35 cellular contexts compared by ENCODE assay signal in the genomic region with DNA sequence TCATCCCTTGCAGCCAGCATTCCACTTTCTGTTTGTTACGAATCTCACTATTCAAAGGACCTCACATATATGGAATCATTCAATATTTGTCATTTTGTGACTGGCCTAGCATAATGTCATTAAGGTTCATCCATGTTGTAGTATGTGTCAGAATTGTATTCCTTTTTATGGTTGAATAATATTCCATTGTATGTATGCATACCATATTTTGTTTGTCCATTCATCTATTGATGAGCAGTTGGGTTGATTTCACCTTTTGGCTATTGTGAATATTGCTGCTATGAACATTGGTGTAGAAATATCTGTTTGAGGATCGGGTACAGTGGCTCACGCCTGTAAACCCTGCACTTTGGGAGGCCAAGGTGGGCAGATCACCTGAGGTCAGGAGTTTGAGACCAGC.
"Had no signal": no experiment of that assay in that cellular context is flagged by ENCODE, and none has a peak within 500 bp of the region (broad histone marks: within the 10 kb centered on the region; RNA-seq: fewer than 3 reads in every experiment).

No MANE protein-coding gene starts in this region.

- FAIRE-seq: astrocyte, bronchial epithelial cell, TTC549 had no signal

- H3K9me3 ChIP-seq: adrenal gland, body of pancreas had no signal

- H3K36me3 ChIP-seq: adrenal gland, brain microvascular endothelial cell, cardiac muscle cell had no signal

- H3K27me3 ChIP-seq: adrenal gland, body of pancreas, brain microvascular endothelial cell, cardiac muscle cell had no signal

- ATAC-seq: activated CD8-positive, alpha-beta T cell treated with anti-CD3 and anti-CD28 coated beads for 36 hours; activated naive CD4-positive, alpha-beta T cell treated with anti-CD3 and anti-CD28 coated beads, Interleukin-2, amount 50 U/mL, for 72 hours; activated T-cell treated with anti-CD3 and anti-CD28 coated beads, Interleukin-2, amount 50 U/mL, for 4 hours; activated T-cell treated with anti-CD3 and anti-CD28 coated beads, Interleukin-2, amount 50 U/mL, for 72 hours; activated T-helper 17 cell treated with anti-CD3 and anti-CD28 coated beads, Interleukin-2, amount 50 U/mL, for 72 hours; body of pancreas had no signal

- DNase-seq: activated B cell treated with CpG ODN at 0.5 μM for 24 hours; activated CD4-positive, alpha-beta memory T cell treated with anti-CD3 and anti-CD28 coated beads for 36 hours; activated CD4-positive, alpha-beta T cell treated with anti-CD3 and anti-CD28 coated beads for 4 hours; activated CD4-positive, alpha-beta T cell treated with anti-CD3 and anti-CD28 coated beads, Interleukin-2, amount 10 ng/mL, durations not matched to agents 24 days and 14 days; activated CD4-positive, alpha-beta T cell treated with anti-CD3 and anti-CD28 coated beads, Interleukin-2, amount 50 U/mL, for 1 hour; activated CD4-positive, alpha-beta T cell treated with anti-CD3 and anti-CD28 coated beads, Interleukin-2, amount 50 U/mL, for 4 hours; activated CD4-positive, CD25-positive, alpha-beta regulatory T cell treated with anti-CD3 and anti-CD28 coated beads, Interleukin-2, amount 50 U/mL, for 72 hours; activated CD8-positive, alpha-beta memory T cell treated with anti-CD3 and anti-CD28 coated beads, Interleukin-2, amount 50 U/mL, for 4 hours; activated CD8-positive, alpha-beta T cell treated with anti-CD3 and anti-CD28 coated beads for 36 hours; activated effector memory CD4-positive, alpha-beta T cell treated with anti-CD3 and anti-CD28 coated beads, Interleukin-2, amount 50 U/mL, for 16 hours; activated gamma-delta T cell treated with Interleukin-2 at 50 U/mL for 16 hours; activated naive CD4-positive, alpha-beta T cell; activated naive CD4-positive, alpha-beta T cell treated with anti-CD3 and anti-CD28 coated beads for 36 hours; activated naive CD4-positive, alpha-beta T cell treated with anti-CD3 and anti-CD28 coated beads, Interleukin-2, amount 50 U/mL, for 16 hours; activated naive CD8-positive, alpha-beta T cell treated with anti-CD3 and anti-CD28 coated beads for 36 hours; activated T-cell treated with anti-CD3 and anti-CD28 coated beads for 4 hours; activated T-cell treated with anti-CD3 and anti-CD28 coated beads, Interleukin-2, amount 50 U/mL, for 1 hour; activated T-cell treated with anti-CD3 and anti-CD28 coated beads, Interleukin-2, amount 50 U/mL, for 4 hours; activated T-cell treated with anti-CD3 and anti-CD28 coated beads, Interleukin-2, amount 50 U/mL, for 72 hours; adrenal gland; amniotic stem cell; aorta; body of pancreas; brain microvascular endothelial cell; caudate nucleus; cerebellar nuclear complex; T-helper 2 cell; T-helper 9 cell had no signal

- H3K4me3 ChIP-seq: adrenal gland, body of pancreas, cardiac muscle cell had no signal

- H3K27ac ChIP-seq: adrenal gland, body of pancreas, brain microvascular endothelial cell, cardiac muscle cell, VCaP had no signal

- H3K4me1 ChIP-seq: body of pancreas had no signal
